In the genomic region with DNA sequence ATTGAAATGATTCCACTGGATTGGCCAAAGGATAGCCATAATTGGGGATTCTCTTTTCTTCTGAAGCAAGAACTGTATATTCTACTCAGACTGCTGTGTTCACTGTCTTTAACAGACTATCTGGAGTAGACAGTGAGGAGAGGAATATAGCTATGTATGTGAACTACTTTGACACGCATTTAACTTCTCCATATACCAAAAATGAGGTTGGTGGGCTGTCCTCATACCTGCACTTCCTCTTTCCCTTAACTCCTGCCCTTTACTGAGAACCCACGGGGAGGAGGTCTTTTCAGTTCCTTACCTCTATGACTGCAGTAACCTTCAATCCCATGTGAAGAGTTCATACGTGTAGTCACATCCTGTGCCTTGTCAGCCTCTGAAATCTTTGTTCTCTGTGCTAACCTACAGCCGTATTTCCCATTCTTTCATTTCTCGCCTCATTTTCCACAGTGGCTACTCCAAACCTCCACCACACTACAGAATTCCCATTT, we compare ENCODE assay signal across 11 cellular contexts.
A peak's percentile ranks its signal among the peaks of the same experiment; 100 is the strongest.
DNase-seq lines count a peak whose midpoint lies in the region; ATAC-seq and TF ChIP-seq lines count a peak whose summit lies in the region.
"Had no signal": no experiment of that assay in that cellular context is flagged by ENCODE, and none has a peak within 500 bp of the region (broad histone marks: within the 10 kb centered on the region; RNA-seq: fewer than 3 reads in every experiment).

No MANE protein-coding gene starts in this region.

- no peak overlapping the region for H3K9ac ChIP-seq in PC-3 (ENCODE audit: low read length)

- H3K27me3 ChIP-seq in PC-3 (ENCODE audit: low read length), result peaks cover 18% of the 10 kb centered on the region

- no peak overlapping the region for H2AFZ ChIP-seq in PC-3 (ENCODE audit: low read length)
- H2AFZ ChIP-seq: GM23338 had no signal

- H3K27ac ChIP-seq in PC-3 (ENCODE audit: low read length) (no peak overlapping the region), substantia nigra (ENCODE audit: low read depth, low read length, poor library complexity, severe bottlenecking) (no peak overlapping the region)
- H3K27ac ChIP-seq: lower lobe of right lung had no signal

- H3K4me3 Mint-ChIP-seq in activated CD8-positive, alpha-beta memory T cell treated with anti-CD3 and anti-CD28 coated beads, Interleukin-2, amount 10 ng/mL, durations not matched to agents 7 days and 5 days, result peak overlapping the region; percentile 10
- no peak overlapping the region for H3K4me3 Mint-ChIP-seq in progenitor cell of endocrine pancreas (ENCODE audit: low read depth)
- H3K4me3 Mint-ChIP-seq: GM23338 had no signal

- intact Hi-C loops in PC-3 (cut with micrococcal nuclease), result no loop called here

- TF ChIP-seq CTCF in progenitor cell of endocrine pancreas (IDR thresholded peaks at IDR 0.05; ENCODE audit: unreplicated experiment) (no peak), PC-3 (conservative IDR thresholded peaks at IDR 0.05; ENCODE audit: low read depth, low read length) (no peak)

- in situ Hi-C loops in KBM-7 (cut with MboI; ENCODE audit: low pct_unique_long_range_greater_than_20kb, low sequenced_read_pairs), result no loop called here

- no peak overlapping the region for H3K4me2 ChIP-seq in PC-3 (ENCODE audit: low read length)
- H3K4me2 ChIP-seq: GM23338 had no signal

- CTCF ChIA-PET in activated CD8-positive, alpha-beta memory T cell treated with anti-CD3 and anti-CD28 coated beads, Interleukin-2, amount 10 ng/mL, durations not matched to agents 7 days and 5 days (lab: Charles Lee), result no interaction called here
- CTCF ChIA-PET in PC-3 (lab: Charles Lee), result no interaction called here

- no peaks in the 10 kb centered on the region for H3F3A ChIP-seq in PC-3 (ENCODE audit: low read length, unreplicated experiment)

- H3K36me3 ChIP-seq in PC-3 (ENCODE audit: low read depth, low read length), result no peaks in the 10 kb centered on the region
- H3K36me3 ChIP-seq: lower lobe of right lung had no signal

- H3K27ac Mint-ChIP-seq in activated CD8-positive, alpha-beta memory T cell treated with anti-CD3 and anti-CD28 coated beads, Interleukin-2, amount 10 ng/mL, durations not matched to agents 7 days and 5 days, result peak overlapping the region; percentile 76
- peak overlapping the region; percentile 47 for H3K27ac Mint-ChIP-seq in progenitor cell of endocrine pancreas
- H3K27ac Mint-ChIP-seq: GM23338 had no signal

- no peaks in the 10 kb centered on the region for H3K27me3 Mint-ChIP-seq in activated CD8-positive, alpha-beta memory T cell treated with anti-CD3 and anti-CD28 coated beads, Interleukin-2, amount 10 ng/mL, durations not matched to agents 7 days and 5 days
- no peaks in the 10 kb centered on the region for H3K27me3 Mint-ChIP-seq in progenitor cell of endocrine pancreas

- H4K20me1 ChIP-seq in PC-3 (ENCODE audit: low read length), result no peaks in the 10 kb centered on the region

- no peaks in the 10 kb centered on the region for H3K9me2 ChIP-seq in PC-3 (replicated peaks; ENCODE audit: low read length)

- H3K4me1 Mint-ChIP-seq in activated CD8-positive, alpha-beta memory T cell treated with anti-CD3 and anti-CD28 coated beads, Interleukin-2, amount 10 ng/mL, durations not matched to agents 7 days and 5 days, result peaks cover 13% of the 10 kb centered on the region
- peaks cover 18% of the 10 kb centered on the region for H3K4me1 Mint-ChIP-seq in progenitor cell of endocrine pancreas (ENCODE audit: low read depth)

- H3K9me3 Mint-ChIP-seq in activated CD8-positive, alpha-beta memory T cell treated with anti-CD3 and anti-CD28 coated beads, Interleukin-2, amount 10 ng/mL, durations not matched to agents 7 days and 5 days (ENCODE audit: low read depth), result peaks cover 2% of the 10 kb centered on the region
- H3K9me3 Mint-ChIP-seq in progenitor cell of endocrine pancreas (ENCODE audit: low read depth), result peaks cover 7% of the 10 kb centered on the region
- H3K9me3 Mint-ChIP-seq: GM23338 had no signal

- no peak for DNase-seq in activated CD8-positive, alpha-beta memory T cell treated with anti-CD3 and anti-CD28 coated beads, Interleukin-2, amount 10 ng/mL, durations not matched to agents 7 days and 5 days
- DNase-seq in activated CD8-positive, alpha-beta memory T cell treated with anti-CD3 and anti-CD28 coated beads, Interleukin-2, amount 50 U/mL, for 4 hours, result no peak
- peak; percentile 49 for DNase-seq in KBM-7
- no peak for DNase-seq in progenitor cell of endocrine pancreas (ENCODE audit: low spot score, unreplicated experiment)
- DNase-seq in PC-3, result no peak
- no peak for DNase-seq in substantia nigra (lab: John Stamatoyannopoulos, UW)
- no peak for DNase-seq in LoVo (ENCODE audit: low spot score)
- DNase-seq: activated CD8-positive, alpha-beta memory T cell treated with anti-CD3 and anti-CD28 coated beads, Interleukin-2, amount 50 U/mL, for 48 hours; lower lobe of right lung had no signal

- H3K79me2 ChIP-seq in PC-3 (ENCODE audit: low read length), result no peaks in the 10 kb centered on the region

- peak; percentile 63 for ATAC-seq in activated CD8-positive, alpha-beta memory T cell treated with anti-CD3 and anti-CD28 coated beads, Interleukin-2, amount 10 ng/mL, durations not matched to agents 7 days and 5 days
- ATAC-seq in HG02588 (IDR thresholded peaks at IDR 0.05; ENCODE audit: unreplicated experiment) (peak; percentile 43), PC-3 (no peak)
- ATAC-seq: GM23338 had no signal

- no TSS peak for BruUV-seq in PC-3 (replicated peaks; lab: Mats Ljungman, UMichigan)

- H3K4me3 ChIP-seq in PC-3 (ENCODE audit: low read length), result no peak overlapping the region
- H3K4me3 ChIP-seq: GM23338, lower lobe of right lung had no signal

- H3K4me1 ChIP-seq in PC-3 (ENCODE audit: insufficient read depth, low read length), result no peaks in the 10 kb centered on the region
- H3K4me1 ChIP-seq: lower lobe of right lung had no signal

- POLR2A ChIA-PET in PC-3 (lab: Charles Lee; ENCODE audit: unreplicated experiment), result no interaction called here

- H3K9me3 ChIP-seq in PC-3 (ENCODE audit: low read length), result no peaks in the 10 kb centered on the region
- H3K9me3 ChIP-seq: lower lobe of right lung had no signal

- H3K36me3 Mint-ChIP-seq in activated CD8-positive, alpha-beta memory T cell treated with anti-CD3 and anti-CD28 coated beads, Interleukin-2, amount 10 ng/mL, durations not matched to agents 7 days and 5 days, result no peaks in the 10 kb centered on the region
- peaks cover 3% of the 10 kb centered on the region for H3K36me3 Mint-ChIP-seq in progenitor cell of endocrine pancreas (ENCODE audit: insufficient read depth)
